23 cellular contexts compared by ENCODE assay signal in genomic region chr10:110380255-110380654, GRCh38.
"Had no signal": no experiment of that assay in that cellular context is flagged by ENCODE, and none has a peak within 500 bp of the region (broad histone marks: within the 10 kb centered on the region; RNA-seq: fewer than 3 reads in every experiment).

No MANE protein-coding gene starts in this region.

- H3K9me3 Mint-ChIP-seq: naive thymus-derived CD8-positive, alpha-beta T cell; stimulated activated effector memory CD8-positive, alpha-beta T cell treated with anti-CD3 and anti-CD28 coated beads, Interleukin-12 subunit alpha, Interleukin-12 subunit beta, amount 100 ng/mL, for 72 hours had no signal

- H3K9me3 ChIP-seq: esophagus muscularis mucosa, heart right ventricle, lower lobe of right lung, prostate gland, right atrium auricular region, stomach, thyroid gland, vagina had no signal

- H3K36me3 ChIP-seq: esophagus muscularis mucosa, heart right ventricle, lower lobe of right lung, prostate gland, right atrium auricular region, stomach, thyroid gland, vagina had no signal

- H3K27me3 ChIP-seq: esophagus muscularis mucosa, foreskin keratinocyte, heart right ventricle, right atrium auricular region, stomach, thyroid gland, vagina had no signal

- DNase-seq: cortex of kidney; foreskin keratinocyte; glutamatergic neuron; heart right ventricle; hippocampal formation; islet precursor cell; left ventricle myocardium superior; lower lobe of right lung; naive thymus-derived CD8-positive, alpha-beta T cell; nephron progenitor cell; nucleus accumbens; stimulated activated CD4-positive, alpha-beta T cell treated with anti-CD3 and anti-CD28 coated beads, Interleukin-2, amount 100 ng/mL, for 24 hours; stimulated activated CD4-positive, alpha-beta T cell treated with anti-CD3 and anti-CD28 coated beads, Interleukin-4, amount 100 ng/mL, for 24 hours; stimulated activated naive CD4-positive, alpha-beta T cell treated with Interleukin-2 at 50 U/mL for 16 hours; stomach; thyroid gland; trophoblast cell had no signal

- H3K4me1 ChIP-seq: foreskin keratinocyte, prostate gland, stomach, vagina had no signal

- H3K36me3 Mint-ChIP-seq: stimulated activated effector memory CD8-positive, alpha-beta T cell treated with anti-CD3 and anti-CD28 coated beads, Interleukin-12 subunit alpha, Interleukin-12 subunit beta, amount 100 ng/mL, for 72 hours had no signal

- H3K4me3 ChIP-seq: esophagus muscularis mucosa, heart right ventricle, lower lobe of right lung, prostate gland, right atrium auricular region, smooth muscle cell, stomach, thyroid gland, vagina had no signal

- H3K27ac ChIP-seq: esophagus muscularis mucosa, foreskin keratinocyte, lower lobe of right lung, prostate gland, right atrium auricular region, stomach, thyroid gland, vagina had no signal

- H3K4me3 Mint-ChIP-seq: naive thymus-derived CD8-positive, alpha-beta T cell; nephron progenitor cell; stimulated activated effector memory CD8-positive, alpha-beta T cell treated with anti-CD3 and anti-CD28 coated beads, Interleukin-12 subunit alpha, Interleukin-12 subunit beta, amount 100 ng/mL, for 72 hours had no signal
